Comparison of ENCODE assay signal across 9 cellular contexts in genomic region chr1:115642168-115643072, GRCh38. TPM values are rescaled to one million over a fixed set of nuclear protein-coding genes. Genes with fewer than 3 reads are reported as not detected.
DNase-seq lines count a peak whose midpoint lies in the region; ATAC-seq, FAIRE-seq and TF ChIP-seq lines count a peak whose summit lies in the region.
"Had no signal": no experiment of that assay in that cellular context is flagged by ENCODE, and none has a peak within 500 bp of the region (broad histone marks: within the 10 kb centered on the region; RNA-seq: fewer than 3 reads in every experiment).

No MANE protein-coding gene starts in this region.

- no peaks in the 10 kb centered on the region for H3K27me3 ChIP-seq in SJCRH30

- no peaks in the 10 kb centered on the region for H3K36me3 ChIP-seq in SJCRH30

- H3K4me1 ChIP-seq in SJCRH30: peaks cover 4% of the 10 kb centered on the region; the same call in 1 of the 2 replicates

- H3K9me3 ChIP-seq in SJCRH30 (replicated peaks): no peaks in the 10 kb centered on the region; the same call in none of the 2 replicates

- FAIRE-seq in HTR-8/SVneo (lab: Jason Lieb, UNC): no peak
- FAIRE-seq: G401.6 had no signal

- peak; percentile 25 for DNase-seq in NCI-H1694 treated with DMSO at 0.1 percent for 48 hours (lab: John Stamatoyannopoulos, UW)
- DNase-seq in NCI-H1694 (lab: John Stamatoyannopoulos, UW): no peak
- peak; percentile 23 for DNase-seq in HTR-8/SVneo (ENCODE audit: insufficient read length, low spot score)
- peak; percentile 55 to 70 for DNase-seq in SJCRH30
- DNase-seq in cardiac fibroblast (ENCODE audit: low read depth in 2 of 2): peak; percentile 37 to 52
- peak; percentile 89 for DNase-seq in left kidney (ENCODE audit: low read depth, low spot score)
- DNase-seq in stimulated activated CD8-positive, alpha-beta memory T cell treated with anti-CD3 and anti-CD28 coated beads, Interleukin-4, amount 100 ng/mL, for 24 hours (ENCODE audit: low read depth): peak; percentile 16

- peak overlapping the region; percentile 30; the same call in 1 of the 2 replicates for H3K27ac ChIP-seq in SJCRH30

- H3K4me3 ChIP-seq in SJCRH30 (peak overlapping the region; percentile 84), cardiac fibroblast (replicated peaks in 1 of 2; ENCODE audit: low read depth in 2 of 2, low read length in 2 of 2) (peak overlapping the region; percentile 85 to 93)

- ATAC-seq in GM21576 (IDR thresholded peaks at IDR 0.05; ENCODE audit: unreplicated experiment): peak; percentile 65

- TF ChIP-seq CTCF in cardiac fibroblast (IDR thresholded peaks at IDR 0.05; ENCODE audit: low read depth, low read length): no peak

RNA-seq across cellular contexts. Expression of gene VANGL1, which starts 0.7 kb away (rescaled TPM):
- total RNA-seq in SJCRH30 (2014; rRNA removed; shearing (Covaris generic)): 16.2 and 16.8 TPM in 2 replicates
